In genomic region chr5:128353416-128354107, GRCh38 we compare ENCODE assay signal across 25 cellular contexts.
DNase-seq lines count a peak whose midpoint lies in the region; ATAC-seq, FAIRE-seq and TF ChIP-seq lines count a peak whose summit lies in the region.
"Had no signal": no experiment of that assay in that cellular context is flagged by ENCODE, and none has a peak within 500 bp of the region (broad histone marks: within the 10 kb centered on the region; RNA-seq: fewer than 3 reads in every experiment).

No MANE protein-coding gene starts in this region.

- H2AK5ac ChIP-seq in IMR-90 (ENCODE audit: low read depth, low read length) = no peak overlapping the region

- H3F3A ChIP-seq in GM23338 (replicated peaks; ENCODE audit: low read depth) = no peaks in the 10 kb centered on the region

- peaks cover 5% of the 10 kb centered on the region for H3K9me1 ChIP-seq in IMR-90 (ENCODE audit: insufficient read depth, low read length)

- no peak overlapping the region for H2BK15ac ChIP-seq in IMR-90 (ENCODE audit: low read depth, low read length)

- H4K8ac ChIP-seq in IMR-90 (ENCODE audit: low read depth in 2 of 2, low read length in 2 of 2) = no peak overlapping the region

- H3K27ac Mint-ChIP-seq in GM23338 = peak overlapping the region; percentile 50
- H3K27ac Mint-ChIP-seq in osteocyte (ENCODE audit: unreplicated experiment) = peak overlapping the region; percentile 72

- no peaks in the 10 kb centered on the region for H3K79me1 ChIP-seq in IMR-90 (ENCODE audit: low read depth in 1 of 2, low read length in 2 of 2)

- no peak overlapping the region for H3K56ac ChIP-seq in IMR-90 (ENCODE audit: extremely low read depth, insufficient read depth, low read length)

- H3K4me1 ChIP-seq in GM23338 (ENCODE audit: insufficient read depth) (no peaks in the 10 kb centered on the region; the same call in 1 of the 2 replicates), IMR-90 (ENCODE audit: control insufficient read depth, insufficient read depth, low read length) (no peaks in the 10 kb centered on the region)

- no TSS peak for BruUV-seq in IMR-90 (replicated peaks; lab: Mats Ljungman, UMichigan)

- TF ChIP-seq RAD21 in IMR-90 (IDR thresholded peaks at IDR 0.05; ENCODE audit: low read length) = no peak

- H3K27me3 ChIP-seq in GM23338 (ENCODE audit: insufficient read depth) (no peaks in the 10 kb centered on the region), IMR-90 (ENCODE audit: control insufficient read depth, insufficient read depth, low read length) (no peaks in the 10 kb centered on the region)
- H3K27me3 ChIP-seq: SJCRH30 had no signal

- no peak overlapping the region for H2BK5ac ChIP-seq in IMR-90 (ENCODE audit: low read depth, low read length, poor library complexity, severe bottlenecking)

- H3K4me2 ChIP-seq in GM23338 (no peak overlapping the region), IMR-90 (ENCODE audit: low read depth, low read length) (no peak overlapping the region)

- POLR2A ChIA-PET in IMR-90 (lab: Charles Lee; ENCODE audit: unreplicated experiment) = no interaction called here

- no peak overlapping the region for H3K4me3 ChIP-seq in GM23338
- no peak overlapping the region for H3K4me3 ChIP-seq in IMR-90 (ENCODE audit: insufficient read depth, low read depth, low read length)
- H3K4me3 ChIP-seq: SJCRH30 had no signal

- H4K20me1 ChIP-seq in GM23338 (replicated peaks; ENCODE audit: insufficient read depth) (no peaks in the 10 kb centered on the region), IMR-90 (ENCODE audit: insufficient read depth, low read length) (no peaks in the 10 kb centered on the region)

- H3K27me3 Mint-ChIP-seq in GM23338 (ENCODE audit: insufficient read depth, low read depth, poor library complexity) (no peaks in the 10 kb centered on the region), osteocyte (ENCODE audit: unreplicated experiment) (no peaks in the 10 kb centered on the region)

- no peaks in the 10 kb centered on the region for H3K9me2 ChIP-seq in GM23338 (ENCODE audit: insufficient read depth)

- H3K36me3 Mint-ChIP-seq in GM23338 (ENCODE audit: low read depth) (peaks cover 6% of the 10 kb centered on the region; the same call in 1 of the 3 replicates), osteocyte (ENCODE audit: unreplicated experiment) (peaks cover 71% of the 10 kb centered on the region)
- H3K36me3 Mint-ChIP-seq: CD8-positive, alpha-beta memory T cell had no signal

- no peaks in the 10 kb centered on the region for H3K36me3 ChIP-seq in GM23338 (ENCODE audit: insufficient read depth)
- H3K36me3 ChIP-seq in IMR-90 (ENCODE audit: control insufficient read depth, insufficient read depth, low read length) = peaks cover 20% of the 10 kb centered on the region

- no peak overlapping the region for H3K27ac ChIP-seq in GM23338 (ENCODE audit: low read depth)
- no peak overlapping the region for H3K27ac ChIP-seq in IMR-90 (ENCODE audit: insufficient read depth, low read length)
- H3K27ac ChIP-seq: C4-2B, HL-60, SJCRH30 had no signal

- H3K14ac ChIP-seq in IMR-90 (replicated peaks; ENCODE audit: low read depth, low read length) = no peak overlapping the region

- H2BK120ac ChIP-seq in IMR-90 (ENCODE audit: low read depth, low read length) = no peak overlapping the region

- H3K18ac ChIP-seq in IMR-90 (ENCODE audit: low read depth, low read length) = no peak overlapping the region

- ATAC-seq in GM23338 (peak; percentile 82), IMR-90 (ENCODE audit: low read depth) (peak; percentile 33; the same call in 1 of the 2 replicates)
- ATAC-seq: HepG2 had no signal

- H3K4me1 Mint-ChIP-seq in GM23338 (peaks cover 8% of the 10 kb centered on the region; the same call in 2 of the 3 replicates), osteocyte (ENCODE audit: unreplicated experiment) (peaks cover 44% of the 10 kb centered on the region)
- H3K4me1 Mint-ChIP-seq: CD8-positive, alpha-beta memory T cell had no signal

- FAIRE-seq in endometrium (lab: Jason Lieb, UNC) = peak; percentile 23
- FAIRE-seq: A204.1, H54, HepG2, RCC 7860 had no signal

- H2AFZ ChIP-seq in GM23338 (peak overlapping the region; percentile 43; the same call in 1 of the 2 replicates), IMR-90 (replicated peaks; ENCODE audit: low read length, poor library complexity) (no peak overlapping the region)

- CTCF ChIA-PET in IMR-90 (lab: Yijun Ruan, JAX) = no interaction called here

- no peak overlapping the region for H2AK9ac ChIP-seq in IMR-90 (replicated peaks; ENCODE audit: low read depth, low read length, poor library complexity)

- H4K5ac ChIP-seq in IMR-90 (ENCODE audit: low read depth, low read length) = no peak overlapping the region

- dilution Hi-C loops in IMR-90 (cut with HindIII; ENCODE audit: low sequenced_read_pairs, unreplicated experiment) = no loop called here

- H3K4ac ChIP-seq in IMR-90 (ENCODE audit: low read depth, low read length) = no peak overlapping the region

- in situ Hi-C loops in IMR-90 (cut with MboI; ENCODE audit: low sequenced_read_pairs) = no loop called here

- no peaks in the 10 kb centered on the region for H3K9me3 ChIP-seq in IMR-90 (ENCODE audit: control insufficient read depth, insufficient read depth, low read length)
- H3K9me3 ChIP-seq: SJCRH30 had no signal

- DNase-seq in GM23338 (ENCODE audit: low spot score) (peak; percentile 13), IMR-90 (no peak), osteocyte (ENCODE audit: extremely low spot score, unreplicated experiment) (no peak), T-helper 2 cell (no peak), SW 1271 (lab: John Stamatoyannopoulos, UW) (no peak), NCI-H2081 (lab: John Stamatoyannopoulos, UW) (no peak)
- DNase-seq: Calu3; CD8-positive, alpha-beta memory T cell; EL; GF-D8; KBM-7; NCI-H1105; NCI-H146; NCI-H2029 treated with DMSO at 0.1 percent for 48 hours; NCI-H2171; NCI-H345; NCI-H524 treated with DMSO at 0.1 percent for 48 hours; SJCRH30 had no signal

- no CpG with 5 or more reads among the region's 3 CpGs for WGBS in IMR-90 (ENCODE audit: extremely low coverage in 2 of 2, insufficient read length in 1 of 2), 2 experiments

- no peak overlapping the region for H4K91ac ChIP-seq in IMR-90 (ENCODE audit: insufficient read depth, low read depth, low read length)

- no peak overlapping the region for H3K23ac ChIP-seq in IMR-90 (ENCODE audit: low read depth, low read length)

- H3K9ac ChIP-seq in IMR-90 (ENCODE audit: low read depth, low read length) = no peak overlapping the region

- no peak overlapping the region for H2BK20ac ChIP-seq in IMR-90 (ENCODE audit: low read depth, low read length)

- H3K79me2 ChIP-seq in GM23338 (replicated peaks; ENCODE audit: insufficient read depth) = no peaks in the 10 kb centered on the region

- intact Hi-C loops in IMR-90 (cut with micrococcal nuclease) = loop anchor here (5.0 kb wide), 1 partner anchor 141 kb away; no protein-coding TSS in a partner anchor

- no peak for TF ChIP-seq POLR2A in IMR-90 (IDR thresholded peaks at IDR 0.05; ENCODE audit: low read depth, low read length)

- no peaks in the 10 kb centered on the region for H3K9me3 Mint-ChIP-seq in GM23338
- no peaks in the 10 kb centered on the region for H3K9me3 Mint-ChIP-seq in osteocyte (ENCODE audit: unreplicated experiment)

- H3K4me3 Mint-ChIP-seq in GM23338 (no peak overlapping the region), osteocyte (ENCODE audit: unreplicated experiment) (no peak overlapping the region)
- H3K4me3 Mint-ChIP-seq: CD8-positive, alpha-beta memory T cell had no signal

- 0 out of 4 replicates have a peak, but pooled peaks of 1 of the 2 experiments have one; percentile 2 for TF ChIP-seq CTCF in GM23338 (conservative IDR thresholded peaks at IDR 0.05; ENCODE audit: low read depth in 2 of 2)
- TF ChIP-seq CTCF in IMR-90 (conservative IDR thresholded peaks at IDR 0.05; ENCODE audit: low read depth, low read length) = no peak
- no peak for TF ChIP-seq CTCF in osteocyte (IDR thresholded peaks at IDR 0.05)

TF ChIP-seq in IMR-90, 13 proteins besides CTCF, POLR2A, EP300 and RAD21:
- TF ChIP-seq BHLHE40 (IDR thresholded peaks at IDR 0.05; ENCODE audit: low read depth, low read length) (no peak), USF2 (IDR thresholded peaks at IDR 0.05; ENCODE audit: low read depth, low read length) (no peak), ELK1 (IDR thresholded peaks at IDR 0.05; ENCODE audit: borderline replicate concordance, low read depth, low read length) (no peak), FOS (IDR thresholded peaks at IDR 0.05; ENCODE audit: low read depth, low read length) (no peak), RCOR1 (IDR thresholded peaks at IDR 0.05; ENCODE audit: insufficient replicate concordance, low read length) (no peak), MXI1 (IDR thresholded peaks at IDR 0.05; ENCODE audit: borderline replicate concordance, low read depth, low read length) (no peak), RFX5 (IDR thresholded peaks at IDR 0.05; ENCODE audit: low read depth, low read length) (no peak), MAZ (IDR thresholded peaks at IDR 0.05; ENCODE audit: borderline replicate concordance, low read depth, low read length) (no peak)
